Comparison of ENCODE assay signal across 6 cellular contexts in genomic region chr14:66272221-66272620, GRCh38.
"Had no signal": no experiment of that assay in that cellular context is flagged by ENCODE, and none has a peak within 500 bp of the region (broad histone marks: within the 10 kb centered on the region; RNA-seq: fewer than 3 reads in every experiment).

No MANE protein-coding gene starts in this region.

- H3K4me3 ChIP-seq: K562 had no signal

- ATAC-seq: HepG2, K562 had no signal

- FAIRE-seq: HepG2, K562 had no signal

- DNase-seq: IMR-90, KBM-7, KG1 had no signal

- H3K27ac ChIP-seq: HL-60 had no signal
